In the genomic region with DNA sequence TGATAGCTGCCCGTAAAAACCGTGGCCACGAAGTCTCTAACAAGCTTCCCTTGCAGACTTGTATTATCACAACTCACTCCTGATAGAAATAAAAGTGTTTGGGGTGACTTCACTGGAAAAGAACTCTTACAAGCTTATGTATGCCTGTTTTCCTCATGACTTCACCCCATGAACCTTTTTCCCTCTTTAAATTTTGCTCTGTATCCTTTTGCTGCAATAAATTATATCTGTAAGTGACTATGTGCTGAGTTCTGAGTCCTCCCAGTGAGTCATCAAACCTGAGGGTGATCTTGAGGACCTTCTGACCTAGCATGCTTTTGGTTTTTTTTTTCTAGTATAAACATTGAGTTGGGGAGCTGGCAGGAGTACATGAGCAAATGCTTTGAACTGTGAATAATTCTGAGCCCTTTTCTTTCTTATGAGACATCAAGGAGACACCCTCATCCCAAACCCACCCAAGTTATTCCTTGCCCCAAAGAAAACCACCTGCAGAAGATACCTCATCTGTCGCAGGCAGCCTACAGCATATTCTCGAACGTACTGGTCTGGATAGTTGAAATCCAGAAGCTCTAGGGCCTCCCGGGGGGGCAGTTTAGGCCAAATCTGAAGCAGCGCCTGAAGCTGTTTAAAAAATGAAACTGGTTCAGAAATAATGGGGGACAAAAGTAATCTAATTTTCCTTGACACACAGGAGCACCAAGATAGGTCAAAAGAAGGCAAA, we compare ENCODE assay signal across 12 cellular contexts.
DNase-seq lines count a peak whose midpoint lies in the region; ATAC-seq, FAIRE-seq and TF ChIP-seq lines count a peak whose summit lies in the region.
"Had no signal": no experiment of that assay in that cellular context is flagged by ENCODE, and none has a peak within 500 bp of the region (broad histone marks: within the 10 kb centered on the region; RNA-seq: fewer than 3 reads in every experiment).

No MANE protein-coding gene starts in this region.

- intact Hi-C loops in MCF 10A (cut with micrococcal nuclease): loop anchor here (1.0 to 10.0 kb wide), 4 partner anchors 138 to 630 kb away; a partner anchor contains a TSS
- intact Hi-C loops in breast epithelium (cut with DNase I; ENCODE audit: low total_unique reads): loop anchor here (10.0 kb wide), 1 partner anchor 220 kb away; no protein-coding TSS in a partner anchor
- intact Hi-C loops in vagina (cut with DNase I): no loop called here
- intact Hi-C loops in heart right ventricle (cut with DNase I): loop anchor here in 3 of 10 donors (5.0 to 10.0 kb wide), 3 partner anchors 100 to 223 kb away; a partner anchor contains a TSS

- no peaks in the 10 kb centered on the region for H4K20me1 ChIP-seq in keratinocyte (ENCODE audit: control insufficient read depth, extremely low read depth, insufficient read depth, low read length)

- CTCF ChIA-PET in MCF 10A (lab: Yijun Ruan, JAX): interaction anchor here (0.6 to 7.7 kb wide), 7 partner anchors 27 to 240 kb away, joined by 3 to 81 read pairs (median 3); a partner anchor contains a TSS
- CTCF ChIA-PET in activated CD4-positive, alpha-beta memory T cell treated with anti-CD3 and anti-CD28 coated beads, Interleukin-2, amount 10 ng/mL, durations not matched to agents 7 days and 5 days (lab: Charles Lee): interaction anchor here (1.3 to 14.9 kb wide), 3 partner anchors 100 to 242 kb away, joined by 5 to 405 read pairs (median 5); a partner anchor contains a TSS

- H3K27me3 Mint-ChIP-seq in MCF 10A (ENCODE audit: insufficient read depth, unreplicated experiment): no peaks in the 10 kb centered on the region
- H3K27me3 Mint-ChIP-seq in activated CD4-positive, alpha-beta memory T cell treated with anti-CD3 and anti-CD28 coated beads, Interleukin-2, amount 10 ng/mL, durations not matched to agents 7 days and 5 days: no peaks in the 10 kb centered on the region
- H3K27me3 Mint-ChIP-seq: B cell had no signal

- no peaks in the 10 kb centered on the region for H3K27me3 ChIP-seq in breast epithelium
- H3K27me3 ChIP-seq in adipocyte (replicated peaks; ENCODE audit: control insufficient read depth, insufficient read depth, low read length): no peaks in the 10 kb centered on the region
- H3K27me3 ChIP-seq in keratinocyte (ENCODE audit: control insufficient read depth, extremely low read depth, insufficient read depth, low read length): no peaks in the 10 kb centered on the region
- no peaks in the 10 kb centered on the region for H3K27me3 ChIP-seq in vagina
- H3K27me3 ChIP-seq in heart right ventricle: no peaks in the 10 kb centered on the region
- H3K27me3 ChIP-seq: ovary had no signal

- DNase-seq in MCF 10A (ENCODE audit: unreplicated experiment) (peak; percentile 80), breast epithelium (ENCODE audit: low spot score in 2 of 2) (no peak), adipocyte (ENCODE audit: low read depth) (peak; percentile 70), keratinocyte (ENCODE audit: low read depth, low spot score) (peak; percentile 9), vagina (ENCODE audit: extremely low spot score in 2 of 2) (no peak), RPMI8226 (no peak), heart right ventricle (no peak)
- no peak for DNase-seq in activated CD4-positive, alpha-beta memory T cell treated with anti-CD3 and anti-CD28 coated beads, Interleukin-2, amount 10 ng/mL, durations not matched to agents 7 days and 5 days
- DNase-seq: activated naive CD4-positive, alpha-beta T cell; NCI-H446 treated with DMSO at 0.1 percent for 48 hours had no signal

- H3K27ac Mint-ChIP-seq in MCF 10A (ENCODE audit: low read depth, unreplicated experiment): peak overlapping the region; percentile 43
- H3K27ac Mint-ChIP-seq in activated CD4-positive, alpha-beta memory T cell treated with anti-CD3 and anti-CD28 coated beads, Interleukin-2, amount 10 ng/mL, durations not matched to agents 7 days and 5 days: no peak overlapping the region
- H3K27ac Mint-ChIP-seq: B cell had no signal

- 77 to 87% methylated on average over 8 of the region's 8 CpGs for WGBS in heart right ventricle, 2 donors

- ATAC-seq in heart right ventricle: no peak

- H3K9ac ChIP-seq in adipocyte (ENCODE audit: low read length): no peak overlapping the region
- H3K9ac ChIP-seq in keratinocyte (ENCODE audit: control insufficient read depth, extremely low read depth, insufficient read depth, low read length): no peak overlapping the region

- H3K9me3 Mint-ChIP-seq in MCF 10A (ENCODE audit: unreplicated experiment): peaks cover 5% of the 10 kb centered on the region
- H3K9me3 Mint-ChIP-seq in activated CD4-positive, alpha-beta memory T cell treated with anti-CD3 and anti-CD28 coated beads, Interleukin-2, amount 10 ng/mL, durations not matched to agents 7 days and 5 days: no peaks in the 10 kb centered on the region

- H3K4me3 ChIP-seq in breast epithelium: no peak overlapping the region
- H3K4me3 ChIP-seq in adipocyte (ENCODE audit: low read length): no peak overlapping the region
- no peak overlapping the region for H3K4me3 ChIP-seq in keratinocyte (ENCODE audit: control insufficient read depth in 2 of 3, extremely low read depth in 1 of 3, insufficient read depth in 2 of 3, low read depth in 1 of 3, low read length in 3 of 3)
- H3K4me3 ChIP-seq in vagina: no peak overlapping the region
- H3K4me3 ChIP-seq in heart right ventricle: no peak overlapping the region
- H3K4me3 ChIP-seq: ovary had no signal

- no peaks in the 10 kb centered on the region for H3K9me1 ChIP-seq in keratinocyte (ENCODE audit: control insufficient read depth, extremely low read depth, insufficient read depth, low read length)

- no peak overlapping the region for H2AFZ ChIP-seq in keratinocyte (ENCODE audit: control insufficient read depth, low read length)

- peak; percentile 43 for FAIRE-seq in keratinocyte (lab: Jason Lieb, UNC)

- TF ChIP-seq CTCF in MCF 10A (IDR thresholded peaks at IDR 0.05; ENCODE audit: unreplicated experiment) (no peak), breast epithelium (IDR thresholded peaks at IDR 0.05) (no peak), keratinocyte (optimal IDR thresholded peaks at IDR 0.05 in 1 of 3, IDR thresholded peaks at IDR 0.05 in 1 of 3, conservative IDR thresholded peaks at IDR 0.05 in 1 of 3; ENCODE audit: extremely low read depth in 1 of 3, insufficient read depth in 2 of 3, low read length in 3 of 3) (no peak), vagina (IDR thresholded peaks at IDR 0.05) (no peak), heart right ventricle (IDR thresholded peaks at IDR 0.05) (no peak)

- H3K79me2 ChIP-seq in keratinocyte (ENCODE audit: control insufficient read depth, insufficient read depth, low read length): no peaks in the 10 kb centered on the region

- POLR2A ChIA-PET in MCF 10A (lab: Yijun Ruan, JAX): interaction anchor here (0.6 to 2.7 kb wide), 5 partner anchors 88 to 221 kb away, joined by 3 to 13 read pairs (median 3); a partner anchor contains a TSS
- POLR2A ChIA-PET in activated CD4-positive, alpha-beta memory T cell treated with anti-CD3 and anti-CD28 coated beads, Interleukin-2, amount 10 ng/mL, durations not matched to agents 7 days and 5 days (lab: Charles Lee): interaction anchor here (0.7 to 2.3 kb wide), 2 partner anchors 100 to 221 kb away, joined by 3 to 7 read pairs; a partner anchor contains a TSS

- BruUV-seq in MCF 10A (replicated peaks; lab: Mats Ljungman, UMichigan): no TSS peak

- H3K4me3 Mint-ChIP-seq in MCF 10A (ENCODE audit: unreplicated experiment): peak overlapping the region; percentile 2
- no peak overlapping the region for H3K4me3 Mint-ChIP-seq in activated CD4-positive, alpha-beta memory T cell treated with anti-CD3 and anti-CD28 coated beads, Interleukin-2, amount 10 ng/mL, durations not matched to agents 7 days and 5 days
- H3K4me3 Mint-ChIP-seq: B cell had no signal

- peaks cover 8% of the 10 kb centered on the region for H3K4me1 Mint-ChIP-seq in MCF 10A (ENCODE audit: insufficient read depth, unreplicated experiment)
- no peaks in the 10 kb centered on the region for H3K4me1 Mint-ChIP-seq in activated CD4-positive, alpha-beta memory T cell treated with anti-CD3 and anti-CD28 coated beads, Interleukin-2, amount 10 ng/mL, durations not matched to agents 7 days and 5 days
- H3K4me1 Mint-ChIP-seq: B cell had no signal

- H3K9me3 ChIP-seq in breast epithelium (no peaks in the 10 kb centered on the region), adipocyte (ENCODE audit: control insufficient read depth, low read length) (no peaks in the 10 kb centered on the region), keratinocyte (ENCODE audit: control insufficient read depth, low read depth, low read length) (no peaks in the 10 kb centered on the region), vagina (no peaks in the 10 kb centered on the region), heart right ventricle (peaks cover 0 to 3% (median 0%) of the 10 kb centered on the region in 11 donors)
- H3K9me3 ChIP-seq: ovary had no signal

- no peak for TF ChIP-seq POLR2A in breast epithelium (IDR thresholded peaks at IDR 0.05)
- TF ChIP-seq POLR2A in vagina (IDR thresholded peaks at IDR 0.05): no peak

- H3K36me3 Mint-ChIP-seq in MCF 10A (ENCODE audit: insufficient read depth, unreplicated experiment): peaks cover 30% of the 10 kb centered on the region
- peaks cover 3% of the 10 kb centered on the region for H3K36me3 Mint-ChIP-seq in activated CD4-positive, alpha-beta memory T cell treated with anti-CD3 and anti-CD28 coated beads, Interleukin-2, amount 10 ng/mL, durations not matched to agents 7 days and 5 days (ENCODE audit: low read depth)

- dilution Hi-C loops in keratinocyte (cut with MboI; ENCODE audit: extremely low pct_ligation_motif_present, low sequenced_read_pairs): no loop called here

- H3K4me2 ChIP-seq in keratinocyte (ENCODE audit: control insufficient read depth, extremely low read depth, insufficient read depth, low read depth, low read length): no peak overlapping the region

- H3K36me3 ChIP-seq in breast epithelium (no peaks in the 10 kb centered on the region), adipocyte (ENCODE audit: control insufficient read depth, insufficient read depth, low read length, severe bottlenecking) (no peaks in the 10 kb centered on the region), keratinocyte (ENCODE audit: control insufficient read depth in 2 of 2, extremely low read depth in 1 of 2, insufficient read depth in 2 of 2, low read length in 2 of 2) (no peaks in the 10 kb centered on the region), vagina (peaks cover 0 to under 1% of the 10 kb centered on the region in 2 donors), heart right ventricle (peaks cover 0 to 80% (median 10%) of the 10 kb centered on the region in 9 donors)
- H3K36me3 ChIP-seq: ovary had no signal

- no peaks in the 10 kb centered on the region for H3K4me1 ChIP-seq in breast epithelium
- peaks cover 14% of the 10 kb centered on the region for H3K4me1 ChIP-seq in adipocyte (ENCODE audit: control insufficient read depth, insufficient read depth, low read length)
- H3K4me1 ChIP-seq in keratinocyte (ENCODE audit: control insufficient read depth, extremely low read depth, insufficient read depth, low read length): peaks cover 13% of the 10 kb centered on the region
- peaks cover 6% of the 10 kb centered on the region for H3K4me1 ChIP-seq in vagina
- H3K4me1 ChIP-seq in heart right ventricle: peaks cover 0 to 4% (median 0%) of the 10 kb centered on the region in 9 donors

- H3K27ac ChIP-seq in breast epithelium (no peak overlapping the region), keratinocyte (ENCODE audit: control insufficient read depth, insufficient read depth, low read length) (no peak overlapping the region), vagina (peak overlapping the region; percentile 4), heart right ventricle (no peak overlapping the region)
- H3K27ac ChIP-seq: ovary had no signal

Comparison
In these comparisons a context has a peak if more than half of its experiments do, and no peak if none do; other contexts are left out.
1. DNase-seq: peak in MCF 10A (single experiment), adipocyte (single experiment) and keratinocyte (single experiment); none in breast epithelium (0 of 2), vagina (0 of 2), RPMI8226 (single experiment), heart right ventricle (0 of 2) and activated CD4-positive, alpha-beta memory T cell treated with anti-CD3 and anti-CD28 coated beads, Interleukin-2, amount 10 ng/mL, durations not matched to agents 7 days and 5 days (single experiment).